Comparison of ENCODE assay signal across 1 cellular context in the genomic region with DNA sequence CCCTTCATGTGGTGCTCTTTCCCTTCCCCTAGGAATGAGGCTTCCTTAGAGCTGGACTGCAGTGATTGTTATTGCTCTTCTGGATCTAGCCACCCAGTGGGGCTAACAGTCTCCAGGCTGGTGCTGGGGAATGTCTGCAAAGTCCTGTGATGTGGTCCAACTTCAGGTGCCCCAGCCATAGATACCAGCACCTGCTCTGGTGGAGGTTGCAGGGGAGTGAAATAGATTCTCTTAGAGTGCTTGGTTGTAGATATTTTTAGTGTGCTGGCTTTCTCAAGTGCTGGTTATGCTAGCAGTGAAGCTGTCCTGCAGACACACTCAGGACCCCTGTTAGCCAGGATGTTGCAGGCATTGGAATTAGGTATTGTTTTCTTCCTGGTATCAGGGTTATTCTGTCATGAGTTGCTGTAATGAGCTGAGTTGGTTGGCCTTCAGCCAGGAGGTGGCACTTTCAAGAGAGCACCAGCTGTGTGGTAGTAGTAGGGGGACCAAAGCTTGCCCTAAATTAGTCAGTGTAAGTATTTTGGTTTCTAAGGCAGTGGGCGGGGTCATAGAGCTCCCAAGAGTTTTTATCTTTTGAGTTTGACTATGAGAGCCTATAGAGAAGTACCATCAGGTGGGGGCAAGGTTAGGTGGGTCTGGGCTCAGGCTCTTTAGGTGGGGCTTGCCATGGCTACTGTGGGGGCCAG.
TF ChIP-seq lines count a peak whose summit lies in the region.

No MANE protein-coding gene starts in this region.

TF ChIP-seq in GM12878, 131 proteins besides CTCF, POLR2A, EP300 and RAD21 (continued from another document):
- TF ChIP-seq, protein P1, sequence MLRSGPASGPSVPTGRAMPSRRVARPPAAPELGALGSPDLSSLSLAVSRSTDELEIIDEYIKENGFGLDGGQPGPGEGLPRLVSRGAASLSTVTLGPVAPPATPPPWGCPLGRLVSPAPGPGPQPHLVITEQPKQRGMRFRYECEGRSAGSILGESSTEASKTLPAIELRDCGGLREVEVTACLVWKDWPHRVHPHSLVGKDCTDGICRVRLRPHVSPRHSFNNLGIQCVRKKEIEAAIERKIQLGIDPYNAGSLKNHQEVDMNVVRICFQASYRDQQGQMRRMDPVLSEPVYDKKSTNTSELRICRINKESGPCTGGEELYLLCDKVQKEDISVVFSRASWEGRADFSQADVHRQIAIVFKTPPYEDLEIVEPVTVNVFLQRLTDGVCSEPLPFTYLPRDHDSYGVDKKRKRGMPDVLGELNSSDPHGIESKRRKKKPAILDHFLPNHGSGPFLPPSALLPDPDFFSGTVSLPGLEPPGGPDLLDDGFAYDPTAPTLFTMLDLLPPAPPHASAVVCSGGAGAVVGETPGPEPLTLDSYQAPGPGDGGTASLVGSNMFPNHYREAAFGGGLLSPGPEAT (IDR thresholded peaks at IDR 0.05; ENCODE audit: low read depth): no peak
- TF ChIP-seq PAX8 (IDR thresholded peaks at IDR 0.05) (no peak), BACH1 (IDR thresholded peaks at IDR 0.05; ENCODE audit: borderline replicate concordance) (no peak), SMAD1 (IDR thresholded peaks at IDR 0.05; ENCODE audit: low read depth, partially characterized antibody) (no peak), NBN (IDR thresholded peaks at IDR 0.05) (no peak)
- TF ChIP-seq, protein P2, sequence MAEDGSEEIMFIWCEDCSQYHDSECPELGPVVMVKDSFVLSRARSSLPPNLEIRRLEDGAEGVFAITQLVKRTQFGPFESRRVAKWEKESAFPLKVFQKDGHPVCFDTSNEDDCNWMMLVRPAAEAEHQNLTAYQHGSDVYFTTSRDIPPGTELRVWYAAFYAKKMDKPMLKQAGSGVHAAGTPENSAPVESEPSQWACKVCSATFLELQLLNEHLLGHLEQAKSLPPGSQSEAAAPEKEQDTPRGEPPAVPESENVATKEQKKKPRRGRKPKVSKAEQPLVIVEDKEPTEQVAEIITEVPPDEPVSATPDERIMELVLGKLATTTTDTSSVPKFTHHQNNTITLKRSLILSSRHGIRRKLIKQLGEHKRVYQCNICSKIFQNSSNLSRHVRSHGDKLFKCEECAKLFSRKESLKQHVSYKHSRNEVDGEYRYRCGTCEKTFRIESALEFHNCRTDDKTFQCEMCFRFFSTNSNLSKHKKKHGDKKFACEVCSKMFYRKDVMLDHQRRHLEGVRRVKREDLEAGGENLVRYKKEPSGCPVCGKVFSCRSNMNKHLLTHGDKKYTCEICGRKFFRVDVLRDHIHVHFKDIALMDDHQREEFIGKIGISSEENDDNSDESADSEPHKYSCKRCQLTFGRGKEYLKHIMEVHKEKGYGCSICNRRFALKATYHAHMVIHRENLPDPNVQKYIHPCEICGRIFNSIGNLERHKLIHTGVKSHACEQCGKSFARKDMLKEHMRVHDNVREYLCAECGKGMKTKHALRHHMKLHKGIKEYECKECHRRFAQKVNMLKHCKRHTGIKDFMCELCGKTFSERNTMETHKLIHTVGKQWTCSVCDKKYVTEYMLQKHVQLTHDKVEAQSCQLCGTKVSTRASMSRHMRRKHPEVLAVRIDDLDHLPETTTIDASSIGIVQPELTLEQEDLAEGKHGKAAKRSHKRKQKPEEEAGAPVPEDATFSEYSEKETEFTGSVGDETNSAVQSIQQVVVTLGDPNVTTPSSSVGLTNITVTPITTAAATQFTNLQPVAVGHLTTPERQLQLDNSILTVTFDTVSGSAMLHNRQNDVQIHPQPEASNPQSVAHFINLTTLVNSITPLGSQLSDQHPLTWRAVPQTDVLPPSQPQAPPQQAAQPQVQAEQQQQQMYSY (CRISPR knock-in tag; IDR thresholded peaks at IDR 0.05): no peak
